Comparison of ENCODE assay signal across 8 cellular contexts in genomic region chr12:118404876-118405521, GRCh38. TPM values are rescaled to one million over a fixed set of nuclear protein-coding genes. Genes with fewer than 3 reads are reported as not detected.
DNase-seq lines count a peak whose midpoint lies in the region; ATAC-seq, FAIRE-seq and TF ChIP-seq lines count a peak whose summit lies in the region.

No MANE protein-coding gene starts in this region.

- H3K79me1 ChIP-seq in H9 (ENCODE audit: insufficient read depth, low read depth, low read length, poor library complexity, severe bottlenecking) (no peaks in the 10 kb centered on the region), H1 (ENCODE audit: low read depth, low read length) (no peaks in the 10 kb centered on the region; the same call in 1 of the 2 replicates)

- H3K4me3 Mint-ChIP-seq in CD8-positive, alpha-beta T cell: no peak overlapping the region
- no peak overlapping the region for H3K4me3 Mint-ChIP-seq in H9
- no peak overlapping the region for H3K4me3 Mint-ChIP-seq in activated CD4-positive, alpha-beta memory T cell treated with anti-CD3 and anti-CD28 coated beads for 36 hours

- H2BK120ac ChIP-seq in H9 (ENCODE audit: low read depth, low read length, poor library complexity, severe bottlenecking) (no peak overlapping the region), H1 (replicated peaks; ENCODE audit: low read depth, low read length) (no peak overlapping the region)

- H3K14ac ChIP-seq in H9 (ENCODE audit: insufficient read depth, low read length) (no peak overlapping the region), H1 (ENCODE audit: insufficient read length) (no peak overlapping the region)

- no peak overlapping the region for H3K27ac ChIP-seq in CD8-positive, alpha-beta T cell (ENCODE audit: low read depth, low read length)
- no peak overlapping the region for H3K27ac ChIP-seq in H9 (ENCODE audit: insufficient read length, low read depth, low read length)
- H3K27ac ChIP-seq in H1 (ENCODE audit: low read depth, low read length): no peak overlapping the region

- H4K5ac ChIP-seq in H9 (ENCODE audit: insufficient read length, low read depth, low read length) (no peak overlapping the region), H1 (ENCODE audit: insufficient read length, low read depth, low read length) (no peak overlapping the region)

- no peak overlapping the region for H2BK15ac ChIP-seq in H9 (ENCODE audit: low read depth, low read length)
- no peak overlapping the region for H2BK15ac ChIP-seq in H1 (ENCODE audit: low read length)

- H3K4me1 ChIP-seq in CD8-positive, alpha-beta T cell (ENCODE audit: insufficient read depth, low read length): no peaks in the 10 kb centered on the region
- no peaks in the 10 kb centered on the region for H3K4me1 ChIP-seq in H9 (ENCODE audit: insufficient read depth, low read length)
- H3K4me1 ChIP-seq in H1 (replicated peaks in 1 of 4; ENCODE audit: control insufficient read depth in 3 of 4, insufficient read depth in 4 of 4, low read length in 3 of 4): no peaks in the 10 kb centered on the region

- no peaks in the 10 kb centered on the region for H3K79me2 ChIP-seq in H9 (ENCODE audit: insufficient read depth, low read length)
- no peaks in the 10 kb centered on the region for H3K79me2 ChIP-seq in H1 (ENCODE audit: control insufficient read depth in 1 of 2, insufficient read depth in 2 of 2, low read length in 2 of 2)

- H3K4me3 ChIP-seq in CD8-positive, alpha-beta T cell (ENCODE audit: low read depth, low read length): no peak overlapping the region
- H3K4me3 ChIP-seq in H1 (ENCODE audit: extremely low read depth in 1 of 4, insufficient read depth in 2 of 4, low read depth in 3 of 4, low read length in 4 of 4): no peak overlapping the region

- H4K8ac ChIP-seq in H9 (replicated peaks; ENCODE audit: insufficient read length, low read depth, low read length) (no peak overlapping the region), H1 (ENCODE audit: extremely low read depth, insufficient read depth, low read length) (no peak overlapping the region)

- H3K4me2 ChIP-seq in H9 (ENCODE audit: insufficient read depth, insufficient read length, low read length) (no peak overlapping the region), H1 (ENCODE audit: insufficient read depth in 1 of 2, low read depth in 2 of 2, low read length in 2 of 2) (no peak overlapping the region)

- H4K20me1 ChIP-seq in H9 (ENCODE audit: control insufficient read depth, insufficient read depth, insufficient read length): no peaks in the 10 kb centered on the region
- no peaks in the 10 kb centered on the region for H4K20me1 ChIP-seq in H1 (replicated peaks in 1 of 2; ENCODE audit: control insufficient read depth in 1 of 2, insufficient read depth in 2 of 2, low read length in 2 of 2)

- POLR2A ChIA-PET in CD8-positive, alpha-beta T cell (lab: Charles Lee): no interaction called here
- POLR2A ChIA-PET in activated CD4-positive, alpha-beta memory T cell treated with anti-CD3 and anti-CD28 coated beads for 36 hours (lab: Charles Lee): no interaction called here
- POLR2A ChIA-PET in H1 (lab: Charles Lee; ENCODE audit: partially characterized antibody): interaction anchor here (0.7 to 1.3 kb wide), 5 partner anchors 11 to 29 kb away, joined by 3 to 5 read pairs (median 4); partner anchors contain the start of gene SUDS3

- peaks cover 2% of the 10 kb centered on the region for H3K4me1 Mint-ChIP-seq in CD8-positive, alpha-beta T cell (ENCODE audit: low read depth)
- H3K4me1 Mint-ChIP-seq in H9: no peaks in the 10 kb centered on the region
- H3K4me1 Mint-ChIP-seq in activated CD4-positive, alpha-beta memory T cell treated with anti-CD3 and anti-CD28 coated beads for 36 hours (ENCODE audit: low read depth): peaks cover 1% of the 10 kb centered on the region

- no peak overlapping the region for H3K27ac Mint-ChIP-seq in CD8-positive, alpha-beta T cell
- no peak overlapping the region for H3K27ac Mint-ChIP-seq in H9
- H3K27ac Mint-ChIP-seq in activated CD4-positive, alpha-beta memory T cell treated with anti-CD3 and anti-CD28 coated beads for 36 hours: no peak overlapping the region

- DNase-seq in CD8-positive, alpha-beta T cell: peak; percentile 6 to 62 (median 48)
- DNase-seq in H9: peak; percentile 46
- peak; percentile 9 for DNase-seq in NCI-H510A (lab: John Stamatoyannopoulos, UW)
- peak; percentile 63 for DNase-seq in activated CD4-positive, alpha-beta memory T cell treated with anti-CD3 and anti-CD28 coated beads for 36 hours
- peak in 1 of 2 experiments; percentile 73 for DNase-seq in H1 (ENCODE audit: low read depth in 1 of 2, low spot score in 2 of 2)
- DNase-seq in middle frontal gyrus (ENCODE audit: extremely low spot score, low spot score): peak; percentile 57
- peak; percentile 70 for DNase-seq in stimulated activated naive CD8-positive, alpha-beta T cell treated with anti-CD3 and anti-CD28 coated beads, Interleukin-15, Interleukin-2, amounts not matched to agents 100 U/mL and 50 U/mL, for 24 hours
- DNase-seq in OCI-M2 (lab: John Stamatoyannopoulos, UW; ENCODE audit: unreplicated experiment): no peak

- WGBS in H9 (ENCODE audit: extremely low coverage, insufficient read length, low lambda C conversion rate): no CpG with 5 or more reads among the region's 4 CpGs
- 41% methylated on average over 4 of the region's 4 CpGs; no CpG with 5 or more reads in 1 of the 2 experiments for WGBS in H1 (ENCODE audit: extremely low coverage in 1 of 2, insufficient coverage in 1 of 2, insufficient read length in 1 of 2, insufficient replicate concordance in 2 of 2, low coverage in 1 of 2, low lambda C conversion rate in 2 of 2, missing lambda C conversion rate in 1 of 2), 2 experiments

- no peak overlapping the region for H3K56ac ChIP-seq in H9 (ENCODE audit: insufficient read length, low read depth, low read length)
- H3K56ac ChIP-seq in H1 (replicated peaks; ENCODE audit: insufficient read length, low read depth, low read length): no peak overlapping the region

- H2BK12ac ChIP-seq in H9 (ENCODE audit: insufficient read length, low read depth, low read length) (no peak overlapping the region), H1 (ENCODE audit: low read depth, low read length) (no peak overlapping the region)

- H2BK5ac ChIP-seq in H9 (ENCODE audit: insufficient read length, low read length): no peak overlapping the region
- no peak overlapping the region for H2BK5ac ChIP-seq in H1 (ENCODE audit: low read depth, low read length)

- H3K18ac ChIP-seq in H9 (ENCODE audit: insufficient read length, low read depth, low read length) (no peak overlapping the region), H1 (ENCODE audit: extremely low read depth, low read length) (no peak overlapping the region)

- FAIRE-seq in H1 (lab: Jason Lieb, UNC): peak; percentile 97

- peaks cover 80% of the 10 kb centered on the region for H3K36me3 Mint-ChIP-seq in CD8-positive, alpha-beta T cell
- H3K36me3 Mint-ChIP-seq in H9 (ENCODE audit: insufficient read depth in 1 of 3, low read depth in 3 of 3): peaks cover 34 to 75% (median 71%) of the 10 kb centered on the region in 3 experiments; a peak in 6 of 7 replicates
- peaks cover 30% of the 10 kb centered on the region for H3K36me3 Mint-ChIP-seq in activated CD4-positive, alpha-beta memory T cell treated with anti-CD3 and anti-CD28 coated beads for 36 hours

- peaks cover 15% of the 10 kb centered on the region for H3K36me3 ChIP-seq in CD8-positive, alpha-beta T cell (ENCODE audit: insufficient read depth, low read length)
- peaks cover 8 to 47% (median 31%) of the 10 kb centered on the region in 4 experiments for H3K36me3 ChIP-seq in H1 (ENCODE audit: control insufficient read depth in 2 of 4, insufficient read depth in 4 of 4, low read length in 3 of 4)

- no peak overlapping the region for H3T11ph ChIP-seq in H9 (ENCODE audit: low read length)

- H3K9me3 ChIP-seq in CD8-positive, alpha-beta T cell (ENCODE audit: low read length): no peaks in the 10 kb centered on the region
- H3K9me3 ChIP-seq in H9 (ENCODE audit: control insufficient read depth, low read depth, low read length) (no peaks in the 10 kb centered on the region), H1 (ENCODE audit: insufficient read depth in 2 of 2, low read depth in 1 of 2, low read length in 1 of 2) (no peaks in the 10 kb centered on the region)

- CTCF ChIA-PET in CD8-positive, alpha-beta T cell (lab: Charles Lee): interaction anchor here (0.8 to 3.3 kb wide), 7 partner anchors 8 to 1254 kb away, joined by 3 to 23 read pairs (median 4); no protein-coding TSS in a partner anchor
- CTCF ChIA-PET in activated CD4-positive, alpha-beta memory T cell treated with anti-CD3 and anti-CD28 coated beads for 36 hours (lab: Charles Lee): interaction anchor here (0.6 to 2.4 kb wide), 17 partner anchors 9 to 1140 kb away, joined by 3 to 14 read pairs (median 4); partner anchors contain the start of gene SUDS3
- CTCF ChIA-PET in H1 (lab: Charles Lee; ENCODE audit: partially characterized antibody): interaction anchor here (0.7 to 2.6 kb wide), 18 partner anchors 8 to 556 kb away, joined by 3 to 17 read pairs (median 4); no protein-coding TSS in a partner anchor

- intact Hi-C loops in CD8-positive, alpha-beta T cell (cut with DNase I, micrococcal nuclease): loop anchor here (1.0 to 10.0 kb wide), 6 partner anchors 1140 to 1497 kb away; partner anchors contain the start of gene PRKAB1 (in 2 of the 2)
- intact Hi-C loops in activated CD4-positive, alpha-beta memory T cell treated with anti-CD3 and anti-CD28 coated beads for 36 hours (cut with micrococcal nuclease): loop anchor here (5.0 kb wide), 1 partner anchor 447 kb away; no protein-coding TSS in a partner anchor

- H2AFZ ChIP-seq in H9 (ENCODE audit: low read length): no peak overlapping the region
- no peak overlapping the region for H2AFZ ChIP-seq in H1 (ENCODE audit: low read length)

- peak; percentile 38 for ATAC-seq in CD8-positive, alpha-beta T cell
- peak; percentile 73 for ATAC-seq in stimulated activated naive CD8-positive, alpha-beta T cell treated with anti-CD3 and anti-CD28 coated beads, Interleukin-15, Interleukin-2, amounts not matched to agents 100 U/mL and 50 U/mL, for 24 hours

- H2AK5ac ChIP-seq in H9 (ENCODE audit: insufficient read length, low read length) (no peak overlapping the region), H1 (ENCODE audit: low read depth, low read length) (no peak overlapping the region)

- H3K27me3 ChIP-seq in CD8-positive, alpha-beta T cell (ENCODE audit: insufficient read depth, low read length): no peaks in the 10 kb centered on the region
- no peaks in the 10 kb centered on the region for H3K27me3 ChIP-seq in H9 (ENCODE audit: insufficient read depth, low read length)
- H3K27me3 ChIP-seq in H1 (replicated peaks in 1 of 4; ENCODE audit: control insufficient read depth in 3 of 4, extremely low read depth in 1 of 4, insufficient read depth in 3 of 4, low read length in 3 of 4): no peaks in the 10 kb centered on the region

- H3K9ac ChIP-seq in H9 (ENCODE audit: extremely low read depth, insufficient read length, low read length) (no peak overlapping the region), H1 (replicated peaks in 1 of 4; ENCODE audit: extremely low read depth in 1 of 4, low read depth in 3 of 4, low read length in 3 of 4) (no peak overlapping the region)

- no peak for TF ChIP-seq EP300 in H1 (IDR thresholded peaks at IDR 0.05; ENCODE audit: borderline replicate concordance in 1 of 2, low read depth in 2 of 2, low read length in 2 of 2)

- no peak for TF ChIP-seq POLR2A in H1 (IDR thresholded peaks at IDR 0.05; ENCODE audit: control extremely low read depth in 1 of 2, low read depth in 2 of 2, low read length in 2 of 2)

- H3K27me3 Mint-ChIP-seq in CD8-positive, alpha-beta T cell (ENCODE audit: low read depth): no peaks in the 10 kb centered on the region
- no peaks in the 10 kb centered on the region for H3K27me3 Mint-ChIP-seq in H9 (ENCODE audit: low read depth)
- H3K27me3 Mint-ChIP-seq in activated CD4-positive, alpha-beta memory T cell treated with anti-CD3 and anti-CD28 coated beads for 36 hours: no peaks in the 10 kb centered on the region

- H3K23me2 ChIP-seq in H9 (ENCODE audit: insufficient read length, low read depth, low read length, poor library complexity, severe bottlenecking): no peaks in the 10 kb centered on the region
- no peaks in the 10 kb centered on the region for H3K23me2 ChIP-seq in H1 (ENCODE audit: low read depth, low read length)

- no peaks in the 10 kb centered on the region for H3K9me3 Mint-ChIP-seq in CD8-positive, alpha-beta T cell
- H3K9me3 Mint-ChIP-seq in H9: no peaks in the 10 kb centered on the region
- H3K9me3 Mint-ChIP-seq in activated CD4-positive, alpha-beta memory T cell treated with anti-CD3 and anti-CD28 coated beads for 36 hours: no peaks in the 10 kb centered on the region

- peak; percentile 81 to 84 for TF ChIP-seq RAD21 in H1 (IDR thresholded peaks at IDR 0.05 in 1 of 2, conservative IDR thresholded peaks at IDR 0.05 in 1 of 2; ENCODE audit: low read depth in 2 of 2, low read length in 2 of 2)

- no peak overlapping the region for H3K4ac ChIP-seq in H9 (ENCODE audit: low read depth, low read length)
- no peak overlapping the region for H3K4ac ChIP-seq in H1 (replicated peaks; ENCODE audit: insufficient read length, low read depth, low read length)

- H4K91ac ChIP-seq in H9 (ENCODE audit: insufficient read length, low read depth, low read length): no peak overlapping the region
- H4K91ac ChIP-seq in H1 (replicated peaks; ENCODE audit: insufficient read length, low read length): no peak overlapping the region

- TF ChIP-seq CTCF in CD8-positive, alpha-beta T cell (IDR thresholded peaks at IDR 0.05): peak; percentile 81
- TF ChIP-seq CTCF in H9 (conservative IDR thresholded peaks at IDR 0.05) (peak; percentile 90), H1 (IDR thresholded peaks at IDR 0.05; ENCODE audit: control extremely low read depth in 1 of 3, insufficient read depth in 1 of 3, low read depth in 1 of 3, low read length in 3 of 3) (peak in 2 of 3 experiments; percentile 55 to 70; a peak in 2 of 4 replicates)

- H2BK20ac ChIP-seq in H9 (ENCODE audit: low read depth, low read length, poor library complexity, severe bottlenecking) (no peak overlapping the region), H1 (ENCODE audit: low read length) (no peak overlapping the region)

- H3K23ac ChIP-seq in H9 (ENCODE audit: insufficient read length, low read depth, low read length): no peak overlapping the region
- H3K23ac ChIP-seq in H1 (ENCODE audit: insufficient read length): no peak overlapping the region

RNA-seq across cellular contexts. Expression of gene SUDS3, which starts 28.6 kb away (rescaled TPM):
- total RNA-seq in CD8-positive, alpha-beta T cell: 10 to 100 TPM; 23.0 to 23.6 TPM
- total RNA-seq in H9 (2021): 50.3 and 50.5 TPM in 2 replicates
- 10 to 100 TPM; 20.6 to 22.0 TPM for total RNA-seq in activated CD4-positive, alpha-beta memory T cell treated with anti-CD3 and anti-CD28 coated beads for 36 hours
- total RNA-seq in H1 (2021; fragmentation: NEBNext Ultra II Directional; extraction: Animal tissue kit (Norgen Biotek cat#: 25700)): 54.2 and 58.7 TPM in 2 replicates
- polyA plus RNA-seq in H1 (2011; rRNA removed): 21.0 and 30.0 TPM in 2 replicates
- polyA plus RNA-seq in H1 (2011; cell fraction: cytosol; rRNA removed): 33.7 TPM
- 23.5 TPM for polyA plus RNA-seq in H1 (2011; cell fraction: nucleus; rRNA removed)
- 26.8 to 43.7 TPM (median 29.3 TPM) in 4 replicates for polyA plus RNA-seq in H1 (2012, experiment 1 of 2)
- 6.0 TPM for polyA plus RNA-seq in H1 (2012, experiment 2 of 2)
- 37.4 TPM for polyA plus RNA-seq in H1 (2013, experiment 1 of 2)
- polyA plus RNA-seq in H1 (2013, experiment 2 of 2): 36.9 TPM
- 49.3 and 51.2 TPM in 2 replicates for polyA minus RNA-seq in H1 (2011; rRNA and poly(A)+ RNA removed)
- polyA minus RNA-seq in H1 (2011; cell fraction: cytosol; rRNA and poly(A)+ RNA removed): 32.2 TPM
- polyA minus RNA-seq in H1 (2011; cell fraction: nucleus; rRNA and poly(A)+ RNA removed): 42.2 TPM

RNA-seq across cellular contexts. Expression of gene TAOK3, which starts 32.3 kb away (rescaled TPM):
- total RNA-seq in CD8-positive, alpha-beta T cell: 10 to 100 TPM; 46.5 to 47.3 TPM
- 4.2 and 5.2 TPM in 2 replicates for total RNA-seq in H9 (2021)
- total RNA-seq in activated CD4-positive, alpha-beta memory T cell treated with anti-CD3 and anti-CD28 coated beads for 36 hours: 10 to 100 TPM; 47.5 to 50.4 TPM
- total RNA-seq in H1 (2021; fragmentation: NEBNext Ultra II Directional; extraction: Animal tissue kit (Norgen Biotek cat#: 25700)): 9.2 and 9.3 TPM in 2 replicates
- polyA plus RNA-seq in H1 (2011; rRNA removed): 4.7 and 5.2 TPM in 2 replicates
- 3.7 TPM for polyA plus RNA-seq in H1 (2011; cell fraction: cytosol; rRNA removed)
- 8.3 TPM for polyA plus RNA-seq in H1 (2011; cell fraction: nucleus; rRNA removed)
- 4.1 to 7.6 TPM (median 6.0 TPM) in 4 replicates for polyA plus RNA-seq in H1 (2012, experiment 1 of 2)
- 0.73 TPM for polyA plus RNA-seq in H1 (2012, experiment 2 of 2)
- 9.5 TPM for polyA plus RNA-seq in H1 (2013, experiment 1 of 2)
- 8.5 TPM for polyA plus RNA-seq in H1 (2013, experiment 2 of 2)
- 15.9 and 16.8 TPM in 2 replicates for polyA minus RNA-seq in H1 (2011; rRNA and poly(A)+ RNA removed)
- 6.5 TPM for polyA minus RNA-seq in H1 (2011; cell fraction: cytosol; rRNA and poly(A)+ RNA removed)
- polyA minus RNA-seq in H1 (2011; cell fraction: nucleus; rRNA and poly(A)+ RNA removed): 24.7 TPM
